9 cellular contexts compared by ENCODE assay signal in the genomic region with DNA sequence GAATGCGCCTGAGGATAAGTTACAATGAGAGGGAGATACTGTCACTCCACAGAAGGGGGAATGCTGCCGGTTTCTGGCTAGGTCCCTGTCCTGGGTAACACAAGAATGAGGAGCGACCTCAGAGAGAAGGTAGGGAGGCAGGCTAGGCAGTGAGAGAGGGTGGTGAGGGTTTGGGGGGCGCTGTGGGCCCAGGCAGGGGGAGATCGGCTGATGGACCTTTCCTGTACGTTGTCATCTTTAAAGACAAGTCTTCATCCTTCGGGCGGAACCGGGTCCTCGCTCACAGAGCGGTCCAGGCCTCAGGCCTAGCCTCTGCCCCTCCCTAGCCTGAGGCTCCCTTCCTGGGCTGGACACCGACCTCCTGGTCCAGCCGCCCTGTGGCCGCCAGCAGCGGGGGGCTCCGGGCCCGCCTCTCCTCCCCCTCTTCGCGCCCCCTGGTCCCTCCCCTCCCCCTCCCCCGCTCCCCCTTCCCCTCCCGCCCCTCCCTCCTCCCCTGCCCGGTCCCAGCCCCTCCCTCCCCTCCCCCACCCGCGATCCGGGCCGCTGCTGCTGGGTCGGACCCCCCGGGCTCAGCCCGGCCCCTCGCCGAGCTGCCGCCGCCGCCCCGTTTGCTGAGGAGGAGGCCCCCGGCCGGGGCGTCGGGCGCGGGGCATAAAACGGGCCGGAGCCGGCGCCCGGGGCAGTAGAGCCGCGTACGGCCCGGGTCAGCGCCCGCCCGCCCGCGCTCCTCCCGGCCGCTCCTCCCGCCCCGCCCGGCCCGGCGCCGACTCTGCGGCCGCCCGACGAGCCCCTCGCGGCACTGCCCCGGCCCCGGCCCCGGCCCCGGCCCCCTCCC. TPM values are rescaled to one million over a fixed set of nuclear protein-coding genes. Genes with fewer than 3 reads are reported as not detected.
DNase-seq lines count a peak whose midpoint lies in the region; ATAC-seq and TF ChIP-seq lines count a peak whose summit lies in the region.
"Had no signal": no experiment of that assay in that cellular context is flagged by ENCODE, and none has a peak within 500 bp of the region (broad histone marks: within the 10 kb centered on the region; RNA-seq: fewer than 3 reads in every experiment).

TSS of gene CHRD (plus strand) at position 680 of the 835 bp plus-strand sequence. CDS start 265 bp downstream, outside the sequence.

- in situ Hi-C loops in GM13976 (cut with MboI; ENCODE audit: low sequenced_read_pairs, unreplicated experiment) = no loop called here

- no peaks in the 10 kb centered on the region for H3K9me3 Mint-ChIP-seq in activated T-helper 2 cell treated with anti-CD3 and anti-CD28 coated beads, Interferon-gamma antibody, Interleukin-2, Interleukin-4, amounts not matched to agents 10 μg/mL and 5 μg/mL and 100 μg/mL, durations not matched to agents 14 hours and 24 hours and 36 hours

- H3K9ac ChIP-seq in rectal smooth muscle tissue (ENCODE audit: low read length) = peak within 1 kb of the TSS; percentile 53

- peak; percentile 46 for DNase-seq in GM13976 (ENCODE audit: low spot score)
- no peak for DNase-seq in activated T-helper 2 cell treated with anti-CD3 and anti-CD28 coated beads, Interferon-gamma antibody, Interleukin-2, Interleukin-4, amounts not matched to agents 10 μg/mL and 5 μg/mL and 100 μg/mL, durations not matched to agents 14 hours and 24 hours and 36 hours (ENCODE audit: low spot score)
- DNase-seq in right cardiac atrium = peak; percentile 59 to 86 (median 85)
- DNase-seq in LoVo (ENCODE audit: low spot score) = no peak
- no peak for DNase-seq in nucleus accumbens (lab: John Stamatoyannopoulos, UW)
- no peak for DNase-seq in GM19240 (ENCODE audit: insufficient read length, low spot score)
- DNase-seq: NCI-H226 had no signal

- TF ChIP-seq CTCF in GM13976 (IDR thresholded peaks at IDR 0.05; ENCODE audit: borderline replicate concordance, control extremely low read depth, extremely low read depth, insufficient read depth, missing control alignments) = no peak

- H3K4me3 ChIP-seq in right cardiac atrium (ENCODE audit: low read length) (peak within 1 kb of the TSS; percentile 91), rectal smooth muscle tissue (ENCODE audit: low read length) (peak within 1 kb of the TSS; percentile 40)

- no peaks in the 10 kb centered on the region for H3K36me3 ChIP-seq in rectal smooth muscle tissue (ENCODE audit: control insufficient read depth, insufficient read depth, low read length)

- H3K27ac Mint-ChIP-seq in activated T-helper 2 cell treated with anti-CD3 and anti-CD28 coated beads, Interferon-gamma antibody, Interleukin-2, Interleukin-4, amounts not matched to agents 10 μg/mL and 5 μg/mL and 100 μg/mL, durations not matched to agents 14 hours and 24 hours and 36 hours = no peak within 1 kb of the TSS

- ATAC-seq in right cardiac atrium (peak; percentile 56 to 67), GM18520 (IDR thresholded peaks at IDR 0.05; ENCODE audit: unreplicated experiment) (no peak)

- H3K27me3 ChIP-seq in right cardiac atrium (ENCODE audit: control insufficient read depth, insufficient read depth) (no peaks in the 10 kb centered on the region), rectal smooth muscle tissue (ENCODE audit: control insufficient read depth, insufficient read depth, low read length) (peaks cover 27% of the 10 kb centered on the region)

- WGBS in right cardiac atrium = 10% methylated on average over 69 of the region's 73 CpGs

- H3K4me1 ChIP-seq in right cardiac atrium (ENCODE audit: control insufficient read depth, insufficient read depth, low read length) (peaks cover 2% of the 10 kb centered on the region), rectal smooth muscle tissue (ENCODE audit: control insufficient read depth, insufficient read depth, low read length) (peaks cover 7% of the 10 kb centered on the region)

- H3K27me3 Mint-ChIP-seq in activated T-helper 2 cell treated with anti-CD3 and anti-CD28 coated beads, Interferon-gamma antibody, Interleukin-2, Interleukin-4, amounts not matched to agents 10 μg/mL and 5 μg/mL and 100 μg/mL, durations not matched to agents 14 hours and 24 hours and 36 hours (ENCODE audit: low read depth) = peaks cover 63% of the 10 kb centered on the region

- no peaks in the 10 kb centered on the region for H3K36me3 Mint-ChIP-seq in activated T-helper 2 cell treated with anti-CD3 and anti-CD28 coated beads, Interferon-gamma antibody, Interleukin-2, Interleukin-4, amounts not matched to agents 10 μg/mL and 5 μg/mL and 100 μg/mL, durations not matched to agents 14 hours and 24 hours and 36 hours (ENCODE audit: low read depth)

- H3K4me1 Mint-ChIP-seq in activated T-helper 2 cell treated with anti-CD3 and anti-CD28 coated beads, Interferon-gamma antibody, Interleukin-2, Interleukin-4, amounts not matched to agents 10 μg/mL and 5 μg/mL and 100 μg/mL, durations not matched to agents 14 hours and 24 hours and 36 hours (ENCODE audit: low read depth) = peaks cover 6% of the 10 kb centered on the region

- intact Hi-C loops in activated T-helper 2 cell treated with anti-CD3 and anti-CD28 coated beads, Interferon-gamma antibody, Interleukin-2, Interleukin-4, amounts not matched to agents 10 μg/mL and 5 μg/mL and 100 μg/mL, durations not matched to agents 14 hours and 24 hours and 36 hours (cut with micrococcal nuclease) = no loop called here
- intact Hi-C loops in right cardiac atrium (cut with DNase I) = loop anchor here in 3 of 4 donors (10.0 kb wide), 3 partner anchors 135 to 395 kb away; no protein-coding TSS in a partner anchor

- peak within 1 kb of the TSS; percentile 14 for H3K27ac ChIP-seq in right cardiac atrium (ENCODE audit: low read length)
- peak within 1 kb of the TSS; percentile 63 for H3K27ac ChIP-seq in rectal smooth muscle tissue (ENCODE audit: low read depth, low read length)

- peak within 1 kb of the TSS; percentile 58 for H3K4me3 Mint-ChIP-seq in activated T-helper 2 cell treated with anti-CD3 and anti-CD28 coated beads, Interferon-gamma antibody, Interleukin-2, Interleukin-4, amounts not matched to agents 10 μg/mL and 5 μg/mL and 100 μg/mL, durations not matched to agents 14 hours and 24 hours and 36 hours (ENCODE audit: low read depth)

- H3K9me3 ChIP-seq in right cardiac atrium (ENCODE audit: control insufficient read depth, low read length) = no peaks in the 10 kb centered on the region

RNA-seq across cellular contexts. Expression of gene CHRD, which starts in this region (rescaled TPM):
- total RNA-seq in activated T-helper 2 cell treated with anti-CD3 and anti-CD28 coated beads, Interferon-gamma antibody, Interleukin-2, Interleukin-4, amounts not matched to agents 10 μg/mL and 5 μg/mL and 100 μg/mL, durations not matched to agents 14 hours and 24 hours and 36 hours = 0.07 TPM in 1 of 2 replicates, not detected in the other
- 10 to 100 TPM in 3 of 4 donors, 1 to 10 TPM in 1; 8.6 to 11.3 (median 10.4) TPM for total RNA-seq in right cardiac atrium
- 12.1 TPM for polyA plus RNA-seq in right cardiac atrium

Comparison
In these comparisons a context has a peak if more than half of its experiments do, and no peak if none do; other contexts are left out.
1. DNase-seq: peak in GM13976 (single experiment) and right cardiac atrium (3 of 3); none in activated T-helper 2 cell treated with anti-CD3 and anti-CD28 coated beads, Interferon-gamma antibody, Interleukin-2, Interleukin-4, amounts not matched to agents 10 μg/mL and 5 μg/mL and 100 μg/mL, durations not matched to agents 14 hours and 24 hours and 36 hours (single experiment), LoVo (single experiment), nucleus accumbens (0 of 56) and GM19240 (single experiment).